In genomic region chr9:3963266-3964019, GRCh38 we compare ENCODE assay signal across 12 cellular contexts.
A peak's percentile ranks its signal among the peaks of the same experiment; 100 is the strongest.
DNase-seq lines count a peak whose midpoint lies in the region; ATAC-seq and TF ChIP-seq lines count a peak whose summit lies in the region.
"Had no signal": no experiment of that assay in that cellular context is flagged by ENCODE, and none has a peak within 500 bp of the region (broad histone marks: within the 10 kb centered on the region; RNA-seq: fewer than 3 reads in every experiment).

No MANE protein-coding gene starts in this region.

- no peak overlapping the region for H4K5ac ChIP-seq in H9 (ENCODE audit: insufficient read length, low read depth, low read length)

- no peak overlapping the region for H3K23ac ChIP-seq in H9 (ENCODE audit: insufficient read length, low read depth, low read length)

- no peak overlapping the region for H3K14ac ChIP-seq in H9 (ENCODE audit: insufficient read depth, low read length)

- TF ChIP-seq EP300 in SK-N-SH (IDR thresholded peaks at IDR 0.05; ENCODE audit: borderline replicate concordance in 1 of 2, low read depth in 1 of 2, low read length in 1 of 2) (peak in 1 of 2 experiments; percentile 74; a peak in 1 of 4 replicates), sigmoid colon (IDR thresholded peaks at IDR 0.05) (no peak)

- H3K9me3 ChIP-seq in SK-N-SH = no peaks in the 10 kb centered on the region
- no peaks in the 10 kb centered on the region for H3K9me3 ChIP-seq in sigmoid colon
- no peaks in the 10 kb centered on the region for H3K9me3 ChIP-seq in H9 (ENCODE audit: control insufficient read depth, low read depth, low read length)
- H3K9me3 ChIP-seq in gastrocnemius medialis = no peaks in the 10 kb centered on the region

- H3K23me2 ChIP-seq in H9 (ENCODE audit: insufficient read length, low read depth, low read length, poor library complexity, severe bottlenecking) = no peaks in the 10 kb centered on the region

- H4K8ac ChIP-seq in H9 (replicated peaks; ENCODE audit: insufficient read length, low read depth, low read length) = no peak overlapping the region

- no peak overlapping the region for H2AK5ac ChIP-seq in H9 (ENCODE audit: insufficient read length, low read length)

- no peak overlapping the region for H2BK12ac ChIP-seq in H9 (ENCODE audit: insufficient read length, low read depth, low read length)

- WGBS in SK-N-SH (ENCODE audit: low lambda C conversion rate) = 48% methylated on average over 11 of the region's 11 CpGs
- WGBS in sigmoid colon, 2 donors = 70 to 82% methylated on average over 11 of the region's 11 CpGs
- WGBS in H9 (ENCODE audit: extremely low coverage, insufficient read length, low lambda C conversion rate) = no CpG with 5 or more reads among the region's 11 CpGs

- peaks cover 15% of the 10 kb centered on the region for H3K79me2 ChIP-seq in SK-N-SH (ENCODE audit: insufficient read depth)
- H3K79me2 ChIP-seq in H9 (ENCODE audit: insufficient read depth, low read length) = no peaks in the 10 kb centered on the region

- peaks cover 0 to 3% of the 10 kb centered on the region in 2 experiments for H3K36me3 ChIP-seq in SK-N-SH (replicated peaks in 1 of 2; ENCODE audit: control insufficient read depth in 1 of 2, insufficient read depth in 2 of 2, low read length in 1 of 2)
- no peaks in the 10 kb centered on the region for H3K36me3 ChIP-seq in sigmoid colon
- no peaks in the 10 kb centered on the region for H3K36me3 ChIP-seq in gastrocnemius medialis

- H3K79me1 ChIP-seq in H9 (ENCODE audit: insufficient read depth, low read depth, low read length, poor library complexity, severe bottlenecking) = no peaks in the 10 kb centered on the region

- H3K4me3 Mint-ChIP-seq in H9 = no peak overlapping the region
- H3K4me3 Mint-ChIP-seq: activated naive CD8-positive, alpha-beta T cell; stimulated activated naive CD8-positive, alpha-beta T cell treated with anti-CD3 and anti-CD28 coated beads, Interleukin-15, Interleukin-2, amounts not matched to agents 100 ng/mL and 50 ng/mL, for 24 hours had no signal

- H3K9me3 Mint-ChIP-seq in H9 = no peaks in the 10 kb centered on the region
- H3K9me3 Mint-ChIP-seq: stimulated activated naive CD8-positive, alpha-beta T cell treated with anti-CD3 and anti-CD28 coated beads, Interleukin-15, Interleukin-2, amounts not matched to agents 100 ng/mL and 50 ng/mL, for 24 hours had no signal

- H3K27me3 Mint-ChIP-seq in H9 (ENCODE audit: low read depth) = no peaks in the 10 kb centered on the region

- no peak overlapping the region for H2BK5ac ChIP-seq in H9 (ENCODE audit: insufficient read length, low read length)

- H2BK120ac ChIP-seq in H9 (ENCODE audit: low read depth, low read length, poor library complexity, severe bottlenecking) = no peak overlapping the region

- H3K4me3 ChIP-seq in SK-N-SH (ENCODE audit: low read depth in 2 of 2, low read length in 1 of 2) (peak overlapping the region in 1 of 2 experiments; percentile 38; a peak in 2 of 4 replicates), sigmoid colon (no peak overlapping the region), gastrocnemius medialis (no peak overlapping the region)

- H2BK20ac ChIP-seq in H9 (ENCODE audit: low read depth, low read length, poor library complexity, severe bottlenecking) = no peak overlapping the region

- H3K27ac ChIP-seq in SK-N-SH (ENCODE audit: low read depth in 2 of 2, low read length in 1 of 2) (peak overlapping the region; percentile 19 to 77; a peak in 3 of 4 replicates), foreskin keratinocyte (no peak overlapping the region), sigmoid colon (peak overlapping the region in 1 of 4 donors; percentile 24), H9 (ENCODE audit: insufficient read length, low read depth, low read length) (no peak overlapping the region), gastrocnemius medialis (no peak overlapping the region)

- peak overlapping the region; percentile 67 for H3K4me2 ChIP-seq in SK-N-SH
- H3K4me2 ChIP-seq in H9 (ENCODE audit: insufficient read depth, insufficient read length, low read length) = no peak overlapping the region

- CTCF ChIA-PET in SK-N-SH (lab: Yijun Ruan, JAX) = no interaction called here

- H3K18ac ChIP-seq in H9 (ENCODE audit: insufficient read length, low read depth, low read length) = no peak overlapping the region

- H3K9ac ChIP-seq in SK-N-SH (peak overlapping the region; percentile 29; the same call in 1 of the 2 replicates), H9 (ENCODE audit: extremely low read depth, insufficient read length, low read length) (no peak overlapping the region)

- in situ Hi-C loops in gastrocnemius medialis (cut with MboI; ENCODE audit: low sequenced_read_pairs in 4 of 4) = no loop called here

- no peak overlapping the region for H3K4ac ChIP-seq in H9 (ENCODE audit: low read depth, low read length)

- H3K27ac Mint-ChIP-seq in H9 = peak overlapping the region in 1 of 3 experiments; percentile 59; a peak in 2 of 7 replicates
- H3K27ac Mint-ChIP-seq: activated naive CD8-positive, alpha-beta T cell; stimulated activated naive CD8-positive, alpha-beta T cell treated with anti-CD3 and anti-CD28 coated beads, Interleukin-15, Interleukin-2, amounts not matched to agents 100 ng/mL and 50 ng/mL, for 24 hours had no signal

- POLR2A ChIA-PET in SK-N-SH (lab: Yijun Ruan, JAX) = interaction anchor here (0.5 kb wide), 1 partner anchor 137 kb away, joined by 3 read pairs; no protein-coding TSS in a partner anchor

- peaks cover 17% of the 10 kb centered on the region for H3F3A ChIP-seq in SK-N-SH (replicated peaks; ENCODE audit: insufficient read depth)

- H3K56ac ChIP-seq in H9 (ENCODE audit: insufficient read length, low read depth, low read length) = no peak overlapping the region

- H4K20me1 ChIP-seq in SK-N-SH (ENCODE audit: insufficient read depth) (no peaks in the 10 kb centered on the region), H9 (ENCODE audit: control insufficient read depth, insufficient read depth, insufficient read length) (no peaks in the 10 kb centered on the region)

- TF ChIP-seq CTCF in SK-N-SH (IDR thresholded peaks at IDR 0.05) = no peak
- no peak for TF ChIP-seq CTCF in foreskin keratinocyte (conservative IDR thresholded peaks at IDR 0.05)
- no peak for TF ChIP-seq CTCF in sigmoid colon (IDR thresholded peaks at IDR 0.05)
- TF ChIP-seq CTCF in H9 (conservative IDR thresholded peaks at IDR 0.05) = no peak
- no peak for TF ChIP-seq CTCF in gastrocnemius medialis (IDR thresholded peaks at IDR 0.05 in 4 of 5, conservative IDR thresholded peaks at IDR 0.05 in 1 of 5)

- H2AFZ ChIP-seq in SK-N-SH (ENCODE audit: low read depth) (no peak overlapping the region; the same call in 1 of the 2 replicates), H9 (ENCODE audit: low read length) (no peak overlapping the region)

- DNase-seq in ELR (ENCODE audit: low read depth) (peak; percentile 93), SK-N-SH (no peak), foreskin keratinocyte (peak in 1 of 2 donors; percentile 20), sigmoid colon (peak; percentile 67), H9 (no peak), gastrocnemius medialis (no peak)
- DNase-seq: GF-D8, NCI-H2107 had no signal

- H3K9me2 ChIP-seq in SK-N-SH = no peaks in the 10 kb centered on the region

- no peak overlapping the region for H2BK15ac ChIP-seq in H9 (ENCODE audit: low read depth, low read length)

- H3K4me1 Mint-ChIP-seq in H9 = peaks cover 4 to 9% of the 10 kb centered on the region in 2 experiments

- peak; percentile 56 for ATAC-seq in foreskin keratinocyte
- ATAC-seq in HG03280 (IDR thresholded peaks at IDR 0.05; ENCODE audit: unreplicated experiment) = no peak
- no peak for ATAC-seq in gastrocnemius medialis
- ATAC-seq in HG03108 (IDR thresholded peaks at IDR 0.05; ENCODE audit: unreplicated experiment) = no peak

- peaks cover 4 to 29% of the 10 kb centered on the region in 2 experiments for H3K4me1 ChIP-seq in SK-N-SH (ENCODE audit: control insufficient read depth in 1 of 2, insufficient read depth in 2 of 2, low read depth in 1 of 2, low read length in 1 of 2)
- no peaks in the 10 kb centered on the region for H3K4me1 ChIP-seq in foreskin keratinocyte
- peaks cover 0 to 17% (median 8%) of the 10 kb centered on the region in 4 donors for H3K4me1 ChIP-seq in sigmoid colon
- no peaks in the 10 kb centered on the region for H3K4me1 ChIP-seq in H9 (ENCODE audit: insufficient read depth, low read length)
- peaks cover 0 to 7% of the 10 kb centered on the region in 2 donors for H3K4me1 ChIP-seq in gastrocnemius medialis

- no peak for TF ChIP-seq RAD21 in SK-N-SH (IDR thresholded peaks at IDR 0.05; ENCODE audit: low read length)

- H4K91ac ChIP-seq in H9 (ENCODE audit: insufficient read length, low read depth, low read length) = no peak overlapping the region

- intact Hi-C loops in sigmoid colon (cut with DNase I) (no loop called here), gastrocnemius medialis (cut with DNase I; ENCODE audit: low total_unique reads) (no loop called here)

- H3K27me3 ChIP-seq in SK-N-SH (ENCODE audit: insufficient read depth) (no peaks in the 10 kb centered on the region), foreskin keratinocyte (no peaks in the 10 kb centered on the region), sigmoid colon (no peaks in the 10 kb centered on the region), H9 (ENCODE audit: insufficient read depth, low read length) (no peaks in the 10 kb centered on the region), gastrocnemius medialis (no peaks in the 10 kb centered on the region)

- TF ChIP-seq POLR2A in sigmoid colon (IDR thresholded peaks at IDR 0.05) (no peak), gastrocnemius medialis (IDR thresholded peaks at IDR 0.05) (no peak)

- no peak overlapping the region for H3T11ph ChIP-seq in H9 (ENCODE audit: low read length)

- H3K36me3 Mint-ChIP-seq in H9 (ENCODE audit: insufficient read depth in 1 of 3, low read depth in 3 of 3) = no peaks in the 10 kb centered on the region; a peak in 1 of 7 replicates

TF ChIP-seq in SK-N-SH, 30 proteins besides CTCF, POLR2A, EP300 and RAD21 (continues in another document):
- TF ChIP-seq TEAD4 (IDR thresholded peaks at IDR 0.05; ENCODE audit: borderline replicate concordance, insufficient read depth) (no peak), POLR2AphosphoS5 (IDR thresholded peaks at IDR 0.05; ENCODE audit: low read depth, low read length) (peak; percentile 43; the same call in 1 of the 2 replicates), NFIC (IDR thresholded peaks at IDR 0.05; ENCODE audit: borderline replicate concordance) (peak; percentile 94), GATA2 (CRISPR knock-in tag; IDR thresholded peaks at IDR 0.05) (no peak)
- TF ChIP-seq, protein P1, sequence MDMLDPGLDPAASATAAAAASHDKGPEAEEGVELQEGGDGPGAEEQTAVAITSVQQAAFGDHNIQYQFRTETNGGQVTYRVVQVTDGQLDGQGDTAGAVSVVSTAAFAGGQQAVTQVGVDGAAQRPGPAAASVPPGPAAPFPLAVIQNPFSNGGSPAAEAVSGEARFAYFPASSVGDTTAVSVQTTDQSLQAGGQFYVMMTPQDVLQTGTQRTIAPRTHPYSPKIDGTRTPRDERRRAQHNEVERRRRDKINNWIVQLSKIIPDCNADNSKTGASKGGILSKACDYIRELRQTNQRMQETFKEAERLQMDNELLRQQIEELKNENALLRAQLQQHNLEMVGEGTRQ (IDR thresholded peaks at IDR 0.05; ENCODE audit: borderline replicate concordance, low read depth, low read length) = no peak

Comparison
In these comparisons a context has a peak if more than half of its experiments do, and no peak if none do; other contexts are left out.
1. DNase-seq: peak in ELR (single experiment) and sigmoid colon (single experiment); none in SK-N-SH (single experiment), H9 (single experiment) and gastrocnemius medialis (0 of 2).
2. H3K27ac ChIP-seq: peak in SK-N-SH (2 of 2); none in foreskin keratinocyte (single experiment), H9 (single experiment) and gastrocnemius medialis (0 of 4).